17 cellular contexts compared by ENCODE assay signal in genomic region chr1:4659247-4659646, GRCh38. TPM values are rescaled to one million over a fixed set of nuclear protein-coding genes. Genes with fewer than 3 reads are reported as not detected.
"Had no signal": no experiment of that assay in that cellular context is flagged by ENCODE, and none has a peak within 500 bp of the region (broad histone marks: within the 10 kb centered on the region; RNA-seq: fewer than 3 reads in every experiment).

No MANE protein-coding gene starts in this region.

- H3K9me3 Mint-ChIP-seq: activated CD8-positive, alpha-beta T cell treated with anti-CD3 and anti-CD28 coated beads for 36 hours; activated naive CD8-positive, alpha-beta T cell treated with anti-CD3 and anti-CD28 coated beads, Interleukin-2, amount 10 ng/mL, durations not matched to agents 7 days and 5 days; effector memory CD8-positive, alpha-beta T cell; stimulated activated naive CD8-positive, alpha-beta T cell treated with anti-CD3 and anti-CD28 coated beads, Interleukin-15, amount 100 ng/mL, for 72 hours had no signal

- H3K27ac Mint-ChIP-seq: activated CD8-positive, alpha-beta T cell treated with anti-CD3 and anti-CD28 coated beads for 36 hours; activated naive CD8-positive, alpha-beta T cell treated with anti-CD3 and anti-CD28 coated beads, Interleukin-2, amount 10 ng/mL, durations not matched to agents 7 days and 5 days; effector memory CD8-positive, alpha-beta T cell had no signal

- H3K27ac ChIP-seq: coronary artery, lower lobe of right lung, neutrophil, right atrium auricular region, skin epidermis, uterus had no signal

- H3K4me3 ChIP-seq: coronary artery, lower lobe of right lung, right atrium auricular region, skin epidermis, uterus had no signal

- DNase-seq: activated CD8-positive, alpha-beta memory T cell treated with anti-CD3 and anti-CD28 coated beads, Interleukin-2, amount 50 U/mL, for 4 hours; activated CD8-positive, alpha-beta T cell treated with anti-CD3 and anti-CD28 coated beads for 36 hours; activated naive CD8-positive, alpha-beta T cell treated with anti-CD3 and anti-CD28 coated beads, Interleukin-2, amount 10 ng/mL, durations not matched to agents 7 days and 5 days; effector memory CD8-positive, alpha-beta T cell; erythroblast; hippocampal formation; left cardiac atrium; lower lobe of right lung; midbrain; stimulated activated CD4-positive, alpha-beta T cell treated with anti-CD3 and anti-CD28 coated beads, Interleukin-4, amount 100 ng/mL, for 4 hours; stimulated activated naive CD8-positive, alpha-beta T cell treated with anti-CD3 and anti-CD28 coated beads, Interleukin-15, amount 100 ng/mL, for 72 hours; uterus had no signal

- H3K4me1 ChIP-seq: lower lobe of right lung had no signal

- H3K9me3 ChIP-seq: lower lobe of right lung, neutrophil, right atrium auricular region, uterus had no signal

- H3K36me3 Mint-ChIP-seq: activated naive CD8-positive, alpha-beta T cell treated with anti-CD3 and anti-CD28 coated beads, Interleukin-2, amount 10 ng/mL, durations not matched to agents 7 days and 5 days had no signal

- H3K36me3 ChIP-seq: lower lobe of right lung, neutrophil, right atrium auricular region, uterus had no signal

- H3K4me3 Mint-ChIP-seq: activated CD8-positive, alpha-beta T cell treated with anti-CD3 and anti-CD28 coated beads for 36 hours; activated naive CD8-positive, alpha-beta T cell treated with anti-CD3 and anti-CD28 coated beads, Interleukin-2, amount 10 ng/mL, durations not matched to agents 7 days and 5 days; effector memory CD8-positive, alpha-beta T cell; stimulated activated naive CD8-positive, alpha-beta T cell treated with anti-CD3 and anti-CD28 coated beads, Interleukin-15, amount 100 ng/mL, for 72 hours had no signal

- ATAC-seq: activated CD8-positive, alpha-beta T cell treated with anti-CD3 and anti-CD28 coated beads for 36 hours; effector memory CD8-positive, alpha-beta T cell; left cardiac atrium; lower lobe of right lung; stimulated activated naive CD8-positive, alpha-beta T cell treated with anti-CD3 and anti-CD28 coated beads, Interleukin-15, amount 100 ng/mL, for 72 hours had no signal

- FAIRE-seq: astrocyte had no signal

RNA-seq across cellular contexts. Expression of gene AJAP1, which starts 4.8 kb away (rescaled TPM):
- total RNA-seq: activated naive CD8-positive, alpha-beta T cell treated with anti-CD3 and anti-CD28 coated beads, Interleukin-2, amount 10 ng/mL, durations not matched to agents 7 days and 5 days had no signal
